8 cellular contexts compared by ENCODE assay signal in genomic region chr19:43463381-43464088, GRCh38.
A peak's percentile ranks its signal among the peaks of the same experiment; 100 is the strongest.
DNase-seq lines count a peak whose midpoint lies in the region; ATAC-seq lines count a peak whose summit lies in the region.

No MANE protein-coding gene starts in this region.

- H3K27me3 ChIP-seq in layer of hippocampus (ENCODE audit: control insufficient read depth, insufficient read depth, low read length): no peaks in the 10 kb centered on the region

- DNase-seq in AG08396 (ENCODE audit: low spot score) (peak; percentile 93), NCI-H345 (lab: John Stamatoyannopoulos, UW) (peak; percentile 93)
- peak; percentile 99 to 100 for DNase-seq in activated CD4-positive, alpha-beta T cell treated with anti-CD3 and anti-CD28 coated beads for 4 hours
- DNase-seq in stimulated activated CD4-positive, alpha-beta T cell treated with anti-CD3 and anti-CD28 coated beads, Interleukin-1b, Interleukin-23, amount 100 ng/mL, for 1 hour (ENCODE audit: low read depth in 2 of 2): peak; percentile 99 to 100

- ATAC-seq in GM18870 (IDR thresholded peaks at IDR 0.05; ENCODE audit: unreplicated experiment) (peak; percentile 62), HG03139 (IDR thresholded peaks at IDR 0.05; ENCODE audit: unreplicated experiment) (peak; percentile 72)

- H3K27ac ChIP-seq in cingulate gyrus (ENCODE audit: low read depth, low read length) (peak overlapping the region; percentile 73), layer of hippocampus (ENCODE audit: low read depth, low read length) (peak overlapping the region; percentile 82)

Comparison
In these comparisons a context has a peak if more than half of its experiments do, and no peak if none do; other contexts are left out.
1. Peak in every context shown above with its lines: DNase-seq, ATAC-seq and H3K27ac ChIP-seq.